Comparison of ENCODE assay signal across 8 cellular contexts in the genomic region with DNA sequence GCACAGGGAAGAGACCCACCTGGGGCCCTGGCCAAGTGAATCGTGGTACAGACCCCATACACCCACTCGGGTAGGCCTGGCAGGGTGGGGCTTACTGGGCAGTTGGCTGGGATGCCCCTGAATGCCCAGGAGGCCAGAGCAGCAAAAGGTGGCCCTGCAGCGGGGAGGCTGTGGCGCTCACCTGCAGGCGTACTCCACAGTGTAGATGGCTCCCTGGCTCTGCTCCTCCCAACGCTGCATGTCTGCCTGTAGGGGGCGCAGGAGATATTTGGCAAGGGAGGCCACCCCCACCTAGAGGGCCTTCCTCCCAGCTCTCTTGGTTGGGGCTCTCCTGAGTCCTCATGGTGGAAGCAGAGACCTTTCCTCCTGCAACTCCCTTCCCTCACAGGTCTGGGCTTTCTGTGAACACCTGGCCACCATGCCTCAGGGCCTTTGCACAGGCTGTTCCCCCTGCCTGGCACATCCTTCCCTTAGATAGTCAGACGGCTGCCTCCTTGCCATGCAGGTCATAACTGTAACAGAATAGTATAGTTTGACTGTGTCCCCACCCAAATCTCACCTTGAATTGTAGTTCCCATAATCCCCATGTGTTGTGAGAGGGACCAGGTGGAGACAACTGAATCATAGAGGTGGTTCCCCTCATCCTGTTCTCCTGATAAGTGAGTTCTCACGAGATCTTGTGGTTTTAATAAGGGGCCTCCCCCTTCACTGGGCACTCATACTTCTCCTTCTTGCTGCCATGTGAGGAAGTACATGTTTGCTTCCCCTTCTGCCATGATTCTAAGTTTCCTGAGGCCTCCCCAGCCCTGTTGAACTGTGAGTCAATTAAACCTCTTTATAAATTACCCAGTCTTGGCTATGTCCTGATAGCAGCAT. TPM values are rescaled to one million over a fixed set of nuclear protein-coding genes. Genes with fewer than 3 reads are reported as not detected.
A peak's percentile ranks its signal among the peaks of the same experiment; 100 is the strongest.
DNase-seq lines count a peak whose midpoint lies in the region; TF ChIP-seq lines count a peak whose summit lies in the region.

No MANE protein-coding gene starts in this region.

- no peak overlapping the region for H3K4me2 ChIP-seq in OCI-LY3 (ENCODE audit: low read length)

- no peak overlapping the region for H3K4me3 ChIP-seq in OCI-LY3 (ENCODE audit: low read length)
- H3K4me3 ChIP-seq in lower leg skin (ENCODE audit: low read depth, poor library complexity, severe bottlenecking), result no peak overlapping the region

- H3K36me3 ChIP-seq in OCI-LY3 (replicated peaks; ENCODE audit: low read depth, low read length), result peaks cover 45% of the 10 kb centered on the region

- DNase-seq in ACHN (peak; percentile 41), GM13977 (ENCODE audit: low spot score) (no peak), activated T-cell treated with anti-CD3 and anti-CD28 coated beads for 48 hours (ENCODE audit: low read depth) (peak; percentile 38), foreskin melanocyte (peak; percentile 13), lower leg skin (ENCODE audit: low spot score in 2 of 2) (no peak), NCI-H187 (lab: John Stamatoyannopoulos, UW) (no peak)
- peak; percentile 32 to 33 for DNase-seq in stimulated activated CD4-positive, alpha-beta T cell treated with anti-CD3 and anti-CD28 coated beads, Interleukin-15, amount 100 ng/mL, for 1 hour (ENCODE audit: low read depth in 1 of 2, low spot score in 1 of 2)

- H3K9me3 ChIP-seq in OCI-LY3 (ENCODE audit: insufficient read depth, low read length), result peaks cover 5% of the 10 kb centered on the region

- intact Hi-C loops in lower leg skin (cut with DNase I; ENCODE audit: low total_unique reads), result no loop called here

- in situ Hi-C loops in ACHN (cut with HindIII; ENCODE audit: low pct_ligation_motif_present, low pct_unique_long_range_greater_than_20kb, low sequenced_read_pairs), result no loop called here
- in situ Hi-C loops in GM13977 (cut with MboI; ENCODE audit: low pct_unique_long_range_greater_than_20kb, low sequenced_read_pairs, unreplicated experiment), result no loop called here

- peak overlapping the region; percentile 42 for H3K27ac ChIP-seq in OCI-LY3 (ENCODE audit: low read length)

- no peaks in the 10 kb centered on the region for H4K20me1 ChIP-seq in OCI-LY3 (ENCODE audit: insufficient read depth, low read length)

- H3K27me3 ChIP-seq in OCI-LY3 (ENCODE audit: low read depth, low read length), result no peaks in the 10 kb centered on the region

- no peak overlapping the region for H2AFZ ChIP-seq in OCI-LY3 (ENCODE audit: low read depth, low read length)

- WGBS in lower leg skin, 2 donors, result 63 to 69% methylated on average over 8 to 9 of the region's 9 CpGs

- H3K79me2 ChIP-seq in OCI-LY3 (ENCODE audit: low read length), result peaks cover 31% of the 10 kb centered on the region

- TF ChIP-seq CTCF in GM13977 (IDR thresholded peaks at IDR 0.05; ENCODE audit: extremely low read depth, insufficient read depth, missing control alignments) (peak; percentile 74), OCI-LY3 (IDR thresholded peaks at IDR 0.05; ENCODE audit: low read depth, low read length) (peak; percentile 53), lower leg skin (IDR thresholded peaks at IDR 0.05) (no peak)

- H3K9ac ChIP-seq in OCI-LY3 (ENCODE audit: low read length), result no peak overlapping the region

- no peak for TF ChIP-seq POLR2A in lower leg skin (IDR thresholded peaks at IDR 0.05)

- peaks cover 24% of the 10 kb centered on the region for H3K4me1 ChIP-seq in OCI-LY3 (ENCODE audit: low read length)

RNA-seq across cellular contexts. Expression of a gene that starts 5.9 kb away (rescaled TPM):
- 10 to 100 TPM in 2 of 4 donors, 1 to 10 TPM in 2; 4.4 to 15.2 (median 10.9) TPM for total RNA-seq in lower leg skin

RNA-seq across cellular contexts. Expression of a gene that starts 6.0 kb away (rescaled TPM):
- total RNA-seq in lower leg skin, result 10 to 100 TPM; 40.1 to 59.0 (median 48.8) TPM

RNA-seq across cellular contexts. Expression of a gene that starts 16.0 kb away (rescaled TPM):
- total RNA-seq in lower leg skin, result 1 to 10 TPM in 1 of 4 donors, under 1 TPM in 2, not detected in 1; 0.49 to 2.2 (median 0.84) TPM

RNA-seq across cellular contexts. Expression of a gene that starts 17.1 kb away (rescaled TPM):
- total RNA-seq in lower leg skin, result 10 to 100 TPM; 13.7 to 24.2 (median 22.5) TPM

RNA-seq across cellular contexts. Expression of a gene that starts 25.7 kb away (rescaled TPM):
- total RNA-seq in lower leg skin, result not detected

Comparison
In these comparisons a context has a peak if more than half of its experiments do, and no peak if none do; other contexts are left out.
1. DNase-seq: peak in ACHN (single experiment), activated T-cell treated with anti-CD3 and anti-CD28 coated beads for 48 hours (single experiment), foreskin melanocyte (single experiment) and stimulated activated CD4-positive, alpha-beta T cell treated with anti-CD3 and anti-CD28 coated beads, Interleukin-15, amount 100 ng/mL, for 1 hour (2 of 2); none in GM13977 (single experiment), lower leg skin (0 of 2) and NCI-H187 (0 of 2).
2. CTCF ChIP-seq: peak in GM13977 (single experiment) and OCI-LY3 (single experiment); none in lower leg skin (0 of 3).